Comparison of ENCODE assay signal across 17 cellular contexts in the genomic region with DNA sequence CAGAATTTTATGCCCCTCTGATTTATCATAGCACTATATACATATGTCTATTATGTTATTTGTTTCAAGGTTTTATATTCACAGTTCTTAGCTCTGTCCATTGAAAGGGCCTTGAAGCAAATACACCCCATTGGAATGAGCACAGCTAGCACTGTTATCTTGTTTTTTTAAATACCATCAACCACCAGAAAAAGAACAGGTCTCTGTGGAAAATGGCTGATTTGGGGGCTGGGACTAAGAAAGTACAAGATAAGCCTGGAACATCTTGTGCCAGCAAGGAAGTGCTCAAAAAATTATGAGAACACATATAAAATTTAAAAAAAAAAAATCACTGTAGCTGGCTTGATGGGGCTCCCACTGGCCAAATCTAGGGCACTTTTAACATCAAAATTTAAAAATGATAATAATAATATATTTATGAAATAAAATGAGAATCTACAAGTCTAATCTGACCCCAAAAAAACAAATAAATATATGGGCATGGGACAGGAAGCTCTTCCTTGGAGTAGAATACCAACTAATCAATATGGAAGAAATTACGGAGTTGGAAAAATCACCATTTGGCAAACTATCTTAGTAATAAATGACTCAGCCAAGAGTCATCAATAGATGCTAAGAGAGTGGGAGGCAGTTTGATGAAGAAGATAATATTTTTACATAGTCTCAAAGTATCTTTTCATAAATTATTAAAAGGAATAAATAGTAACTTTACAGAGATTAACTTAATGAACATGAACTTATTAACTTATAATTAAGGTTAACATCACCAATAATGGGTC. TPM values are rescaled to one million over a fixed set of nuclear protein-coding genes. Genes with fewer than 3 reads are reported as not detected.
DNase-seq lines count a peak whose midpoint lies in the region; ATAC-seq and TF ChIP-seq lines count a peak whose summit lies in the region.
"Had no signal": no experiment of that assay in that cellular context is flagged by ENCODE, and none has a peak within 500 bp of the region (broad histone marks: within the 10 kb centered on the region; RNA-seq: fewer than 3 reads in every experiment).

No MANE protein-coding gene starts in this region.

- no peak for TF ChIP-seq CTCF in PC-3 (conservative IDR thresholded peaks at IDR 0.05; ENCODE audit: low read depth, low read length)
- no peak for TF ChIP-seq CTCF in choroid plexus epithelial cell (conservative IDR thresholded peaks at IDR 0.05; ENCODE audit: low read depth, low read length)
- TF ChIP-seq CTCF in esophagus muscularis mucosa (IDR thresholded peaks at IDR 0.05): no peak

- no peaks in the 10 kb centered on the region for H3K9me3 ChIP-seq in GM23248 (ENCODE audit: low read depth)
- H3K9me3 ChIP-seq in PC-3 (ENCODE audit: low read length): no peaks in the 10 kb centered on the region
- H3K9me3 ChIP-seq in esophagus muscularis mucosa: no peaks in the 10 kb centered on the region
- H3K9me3 ChIP-seq: SJSA1 had no signal

- H4K20me1 ChIP-seq in GM23248 (ENCODE audit: insufficient read depth): peaks cover 2% of the 10 kb centered on the region; the same call in 1 of the 2 replicates
- no peaks in the 10 kb centered on the region for H4K20me1 ChIP-seq in PC-3 (ENCODE audit: low read length)

- no peak for TF ChIP-seq EP300 in esophagus muscularis mucosa (IDR thresholded peaks at IDR 0.05)

- in situ Hi-C loops in GM23248 (cut with MboI): no loop called here

- DNase-seq in GM23248 (peak; percentile 79), PC-3 (peak; percentile 62), choroid plexus epithelial cell (ENCODE audit: low read depth) (peak; percentile 69), iris pigment epithelial cell (ENCODE audit: low read depth) (peak; percentile 62), left ventricle myocardium superior (no peak), esophagus muscularis mucosa (ENCODE audit: extremely low spot score) (no peak)
- DNase-seq: DMS 273 treated with DMSO at 0.1 percent for 48 hours, H9, NCI-H1436 treated with DMSO at 0.1 percent for 48 hours, NCI-H2029 treated with DMSO at 0.1 percent for 48 hours, NCI-H2171 treated with DMSO at 0.1 percent for 48 hours, NCI-H510A, NCI-H774 had no signal

- peak overlapping the region; percentile 75 for H3K4me2 ChIP-seq in GM23248 (ENCODE audit: unreplicated experiment)
- H3K4me2 ChIP-seq in PC-3 (ENCODE audit: low read length): no peak overlapping the region

- H3K79me2 ChIP-seq in GM23248 (ENCODE audit: insufficient read depth) (peaks cover 48% of the 10 kb centered on the region), PC-3 (ENCODE audit: low read length) (no peaks in the 10 kb centered on the region)

- 17 to 20% methylated on average over 1 of the region's 1 CpG for WGBS in GM23248 (ENCODE audit: low coverage in 1 of 2, low lambda C conversion rate in 2 of 2, missing lambda C conversion rate in 2 of 2), 2 experiments
- 91% methylated on average over 1 of the region's 1 CpG for WGBS in esophagus muscularis mucosa

- ATAC-seq in PC-3: no peak
- no peak for ATAC-seq in left ventricle myocardium superior
- ATAC-seq in HG02623 (IDR thresholded peaks at IDR 0.05; ENCODE audit: unreplicated experiment): no peak
- ATAC-seq: K562 had no signal

- no peak overlapping the region for H3K9ac ChIP-seq in GM23248
- no peak overlapping the region for H3K9ac ChIP-seq in PC-3 (ENCODE audit: low read length)

- no peaks in the 10 kb centered on the region; the same call in 1 of the 2 replicates for H3K36me3 ChIP-seq in GM23248 (ENCODE audit: low read depth)
- no peaks in the 10 kb centered on the region for H3K36me3 ChIP-seq in PC-3 (ENCODE audit: low read depth, low read length)
- peaks cover 18 to 33% (median 23%) of the 10 kb centered on the region in 4 donors for H3K36me3 ChIP-seq in esophagus muscularis mucosa

- intact Hi-C loops in PC-3 (cut with micrococcal nuclease): no loop called here
- intact Hi-C loops in left ventricle myocardium superior (cut with micrococcal nuclease): no loop called here
- intact Hi-C loops in esophagus muscularis mucosa (cut with DNase I): no loop called here

- H3K27me3 ChIP-seq in GM23248 (replicated peaks; ENCODE audit: insufficient read depth) (no peaks in the 10 kb centered on the region), PC-3 (ENCODE audit: low read length) (no peaks in the 10 kb centered on the region), esophagus muscularis mucosa (no peaks in the 10 kb centered on the region)
- H3K27me3 ChIP-seq: SJSA1 had no signal

- H3F3A ChIP-seq in GM23248 (ENCODE audit: insufficient read depth): peaks cover 56% of the 10 kb centered on the region
- no peaks in the 10 kb centered on the region for H3F3A ChIP-seq in PC-3 (ENCODE audit: low read length, unreplicated experiment)

- H3K27ac ChIP-seq in GM23248 (peak overlapping the region; percentile 41), PC-3 (ENCODE audit: low read length) (peak overlapping the region; percentile 3; the same call in 1 of the 2 replicates), esophagus muscularis mucosa (replicated peaks in 1 of 4) (no peak overlapping the region)
- H3K27ac ChIP-seq: C4-2B, SJSA1 had no signal

- BruUV-seq in PC-3 (replicated peaks; lab: Mats Ljungman, UMichigan): no TSS peak

- H3K4me1 ChIP-seq in GM23248 (ENCODE audit: insufficient read depth) (peaks cover 69% of the 10 kb centered on the region), PC-3 (ENCODE audit: insufficient read depth, low read length) (peaks cover 43% of the 10 kb centered on the region), esophagus muscularis mucosa (no peaks in the 10 kb centered on the region)
- H3K4me1 ChIP-seq: SJSA1 had no signal

- TF ChIP-seq POLR2A in esophagus muscularis mucosa (IDR thresholded peaks at IDR 0.05; ENCODE audit: low read depth): no peak

- H3K4me3 ChIP-seq in GM23248 (peak overlapping the region; percentile 41), PC-3 (ENCODE audit: low read length) (no peak overlapping the region), choroid plexus epithelial cell (ENCODE audit: low read depth, low read length) (no peak overlapping the region), esophagus muscularis mucosa (no peak overlapping the region)
- H3K4me3 ChIP-seq: K562, SJSA1 had no signal

- CTCF ChIA-PET in PC-3 (lab: Charles Lee): no interaction called here

- POLR2A ChIA-PET in PC-3 (lab: Charles Lee; ENCODE audit: unreplicated experiment): no interaction called here

- H2AFZ ChIP-seq in GM23248 (no peak overlapping the region), PC-3 (ENCODE audit: low read length) (no peak overlapping the region)

- H3K9me2 ChIP-seq in GM23248 (ENCODE audit: insufficient read depth) (no peaks in the 10 kb centered on the region), PC-3 (replicated peaks; ENCODE audit: low read length) (no peaks in the 10 kb centered on the region)

RNA-seq across cellular contexts. Expression of gene IFT80, which starts 20.5 kb away (rescaled TPM):
- total RNA-seq in GM23248 (2014; rRNA removed; shearing (Covaris generic)): 48.4 and 59.4 TPM in 2 replicates
- 15.2 and 19.8 TPM in 2 replicates for polyA plus RNA-seq in GM23248 (2016; fragmentation: Nextera tagmentation; extraction: Ambion mirVana)
- 9.1 and 9.3 TPM in 2 replicates for total RNA-seq in PC-3 (2014; rRNA removed)
- 9.8 TPM for total RNA-seq in left ventricle myocardium superior
- 10 to 100 TPM in 1 of 4 donors, 1 to 10 TPM in 3; 5.5 to 11.9 (median 9.7) TPM for total RNA-seq in esophagus muscularis mucosa

RNA-seq across cellular contexts. Expression of gene SMC4, which starts 20.9 kb away (rescaled TPM):
- total RNA-seq in GM23248 (2014; rRNA removed; shearing (Covaris generic)): 40.2 and 73.6 TPM in 2 replicates
- polyA plus RNA-seq in GM23248 (2016; fragmentation: Nextera tagmentation; extraction: Ambion mirVana): 69.7 and 88.2 TPM in 2 replicates
- total RNA-seq in PC-3 (2014; rRNA removed) (129 and 183 TPM in 2 replicates), left ventricle myocardium superior (19.4 TPM), esophagus muscularis mucosa (10 to 100 TPM; 14.7 to 19.8 (median 17.9) TPM)

Comparison
In these comparisons a context has a peak if more than half of its experiments do, and no peak if none do; other contexts are left out.
1. DNase-seq: peak in GM23248 (single experiment), PC-3 (single experiment), choroid plexus epithelial cell (single experiment) and iris pigment epithelial cell (single experiment); none in left ventricle myocardium superior (single experiment) and esophagus muscularis mucosa (single experiment).
2. H3K27ac ChIP-seq: peak in GM23248 (single experiment) and PC-3 (single experiment); none in esophagus muscularis mucosa (0 of 4).